ENCODE assay signal across 12 cellular contexts in genomic region chr9:111902396-111903147, GRCh38. TPM values are rescaled to one million over a fixed set of nuclear protein-coding genes. Genes with fewer than 3 reads are reported as not detected.
DNase-seq lines count a peak whose midpoint lies in the region; ATAC-seq and TF ChIP-seq lines count a peak whose summit lies in the region.
"Had no signal": no experiment of that assay in that cellular context is flagged by ENCODE, and none has a peak within 500 bp of the region (broad histone marks: within the 10 kb centered on the region; RNA-seq: fewer than 3 reads in every experiment).

No MANE protein-coding gene starts in this region.

- peaks cover 70% of the 10 kb centered on the region for H3K4me1 ChIP-seq in CD8-positive, alpha-beta memory T cell (ENCODE audit: insufficient read depth, low read length)
- peaks cover 37% of the 10 kb centered on the region for H3K4me1 ChIP-seq in RWPE2 (ENCODE audit: insufficient read depth, poor library complexity, severe bottlenecking)
- peaks cover 58 to 91% (median 85%) of the 10 kb centered on the region in 4 donors for H3K4me1 ChIP-seq in esophagus muscularis mucosa
- H3K4me1 ChIP-seq in effector memory CD4-positive, alpha-beta T cell (ENCODE audit: control insufficient read depth, insufficient read depth, low read length, poor library complexity, severe bottlenecking), result peaks cover 7% of the 10 kb centered on the region

- CTCF ChIA-PET in CD8-positive, alpha-beta memory T cell (lab: Charles Lee), result interaction anchor here (0.6 to 1.1 kb wide), 2 partner anchors 24 to 172 kb away, joined by 4 to 6 read pairs; no protein-coding TSS in a partner anchor

- no peak for TF ChIP-seq POLR2A in esophagus muscularis mucosa (IDR thresholded peaks at IDR 0.05; ENCODE audit: low read depth)

- no peaks in the 10 kb centered on the region for H3K27me3 ChIP-seq in CD8-positive, alpha-beta memory T cell (ENCODE audit: insufficient read depth, low read length, poor library complexity, severe bottlenecking)
- H3K27me3 ChIP-seq in RWPE2 (ENCODE audit: insufficient read depth, poor library complexity, severe bottlenecking), result no peaks in the 10 kb centered on the region
- H3K27me3 ChIP-seq in esophagus muscularis mucosa, result no peaks in the 10 kb centered on the region
- H3K27me3 ChIP-seq in effector memory CD4-positive, alpha-beta T cell (replicated peaks; ENCODE audit: control insufficient read depth, insufficient read depth, low read length, poor library complexity, severe bottlenecking), result no peaks in the 10 kb centered on the region
- H3K27me3 ChIP-seq: BLaER1 treated with 17β-estradiol and CSF1 and Interleukin-3, amounts not matched to agents 10 nM and 100 nM had no signal

- ATAC-seq in RWPE2 (ENCODE audit: low read depth) (no peak), HG03095 (IDR thresholded peaks at IDR 0.05; ENCODE audit: unreplicated experiment) (no peak)
- ATAC-seq: left ventricle myocardium superior had no signal

- intact Hi-C loops in esophagus muscularis mucosa (cut with DNase I), result no loop called here

- no peak overlapping the region for H3K27ac ChIP-seq in CD8-positive, alpha-beta memory T cell (ENCODE audit: low read depth, low read length)
- peak overlapping the region; percentile 22 for H3K27ac ChIP-seq in RWPE2 (ENCODE audit: poor library complexity, severe bottlenecking)
- peak overlapping the region; percentile 5 to 97 (median 58) for H3K27ac ChIP-seq in esophagus muscularis mucosa (replicated peaks in 1 of 4)
- no peak overlapping the region for H3K27ac ChIP-seq in effector memory CD4-positive, alpha-beta T cell (ENCODE audit: insufficient read depth, low read length, poor library complexity, severe bottlenecking)
- H3K27ac ChIP-seq: BLaER1 treated with 17β-estradiol and CSF1 and Interleukin-3, amounts not matched to agents 10 nM and 100 nM had no signal

- H3K36me3 Mint-ChIP-seq in CD8-positive, alpha-beta memory T cell, result peaks cover 0 to 5% (median 4%) of the 10 kb centered on the region in 3 donors

- H3K27ac Mint-ChIP-seq in CD8-positive, alpha-beta memory T cell, result no peak overlapping the region
- H3K27ac Mint-ChIP-seq: dendritic cell treated with granulocyte-macrophage colony-stimulating factor and Interleukin-4, amounts not matched to agents 40 ng/mL and 50 ng/mL, for 4 days had no signal

- H3K27me3 Mint-ChIP-seq in CD8-positive, alpha-beta memory T cell, result no peaks in the 10 kb centered on the region
- H3K27me3 Mint-ChIP-seq: dendritic cell treated with granulocyte-macrophage colony-stimulating factor and Interleukin-4, amounts not matched to agents 40 ng/mL and 50 ng/mL, for 4 days had no signal

- peak overlapping the region in 1 of 7 donors; percentile 12 for H3K4me3 Mint-ChIP-seq in CD8-positive, alpha-beta memory T cell
- H3K4me3 Mint-ChIP-seq: dendritic cell treated with granulocyte-macrophage colony-stimulating factor and Interleukin-4, amounts not matched to agents 40 ng/mL and 50 ng/mL, for 4 days had no signal

- TF ChIP-seq EP300 in esophagus muscularis mucosa (IDR thresholded peaks at IDR 0.05), result no peak

- H3K4me1 Mint-ChIP-seq in CD8-positive, alpha-beta memory T cell, result peaks cover 36 to 40% (median 38%) of the 10 kb centered on the region in 3 donors

- WGBS in esophagus muscularis mucosa, result 72% methylated on average over 9 of the region's 9 CpGs

- no peaks in the 10 kb centered on the region for H3K9me3 Mint-ChIP-seq in CD8-positive, alpha-beta memory T cell
- H3K9me3 Mint-ChIP-seq: dendritic cell treated with granulocyte-macrophage colony-stimulating factor and Interleukin-4, amounts not matched to agents 40 ng/mL and 50 ng/mL, for 4 days had no signal

- POLR2A ChIA-PET in CD8-positive, alpha-beta memory T cell (lab: Charles Lee), result no interaction called here

- peak overlapping the region; percentile 7 for H3K4me3 ChIP-seq in CD8-positive, alpha-beta memory T cell (ENCODE audit: low read length)
- H3K4me3 ChIP-seq in RWPE2 (ENCODE audit: severe bottlenecking) (no peak overlapping the region), esophagus muscularis mucosa (no peak overlapping the region)
- H3K4me3 ChIP-seq in effector memory CD4-positive, alpha-beta T cell (ENCODE audit: insufficient read depth, low read depth, low read length, poor library complexity, severe bottlenecking), result no peak overlapping the region
- H3K4me3 ChIP-seq: BLaER1 treated with 17β-estradiol and CSF1 and Interleukin-3, amounts not matched to agents 10 nM and 100 nM had no signal

- TF ChIP-seq CTCF in RWPE2 (IDR thresholded peaks at IDR 0.05; ENCODE audit: poor library complexity, severe bottlenecking) (no peak), esophagus muscularis mucosa (IDR thresholded peaks at IDR 0.05) (no peak)

- H3K36me3 ChIP-seq in CD8-positive, alpha-beta memory T cell (ENCODE audit: insufficient read depth, low read length), result peaks cover 6% of the 10 kb centered on the region
- peaks cover 33% of the 10 kb centered on the region for H3K36me3 ChIP-seq in RWPE2 (ENCODE audit: low read depth)
- no peaks in the 10 kb centered on the region for H3K36me3 ChIP-seq in esophagus muscularis mucosa
- no peaks in the 10 kb centered on the region for H3K36me3 ChIP-seq in effector memory CD4-positive, alpha-beta T cell (ENCODE audit: control insufficient read depth, insufficient read depth, low read length)

- H3K9me3 ChIP-seq in CD8-positive, alpha-beta memory T cell (ENCODE audit: low read length), result no peaks in the 10 kb centered on the region
- H3K9me3 ChIP-seq in RWPE2 (ENCODE audit: severe bottlenecking), result no peaks in the 10 kb centered on the region
- H3K9me3 ChIP-seq in esophagus muscularis mucosa, result no peaks in the 10 kb centered on the region
- no peaks in the 10 kb centered on the region for H3K9me3 ChIP-seq in effector memory CD4-positive, alpha-beta T cell (ENCODE audit: control insufficient read depth, low read length)

- no peak for DNase-seq in CD8-positive, alpha-beta memory T cell
- DNase-seq in RWPE2 (ENCODE audit: low spot score), result no peak
- no peak for DNase-seq in esophagus muscularis mucosa (ENCODE audit: extremely low spot score)
- DNase-seq in non-pigmented ciliary epithelial cell (ENCODE audit: low read depth), result peak; percentile 57
- no peak for DNase-seq in NAMALWA (ENCODE audit: low spot score)
- DNase-seq in effector memory CD4-positive, alpha-beta T cell, result no peak
- no peak for DNase-seq in activated gamma-delta T cell (lab: John Stamatoyannopoulos, UW)
- DNase-seq: activated effector memory CD4-positive, alpha-beta T cell treated with Interleukin-2 at 50 U/mL for 16 hours; left ventricle myocardium superior had no signal

RNA-seq across cellular contexts. Expression of gene UGCG, which starts 6.0 kb away (rescaled TPM):
- total RNA-seq in CD8-positive, alpha-beta memory T cell, result 10 to 100 TPM; 20.4 to 23.2 TPM
- 13.1 TPM for polyA plus RNA-seq in CD8-positive, alpha-beta memory T cell
- 10 to 100 TPM; 24.5 to 87.8 (median 33.5) TPM for total RNA-seq in esophagus muscularis mucosa

Comparison
In these comparisons a context has a peak if more than half of its experiments do, and no peak if none do; other contexts are left out.
1. H3K27ac ChIP-seq: peak in RWPE2 (single experiment) and esophagus muscularis mucosa (4 of 4); none in CD8-positive, alpha-beta memory T cell (single experiment) and effector memory CD4-positive, alpha-beta T cell (single experiment).